8 cellular contexts compared by ENCODE assay signal in the genomic region with DNA sequence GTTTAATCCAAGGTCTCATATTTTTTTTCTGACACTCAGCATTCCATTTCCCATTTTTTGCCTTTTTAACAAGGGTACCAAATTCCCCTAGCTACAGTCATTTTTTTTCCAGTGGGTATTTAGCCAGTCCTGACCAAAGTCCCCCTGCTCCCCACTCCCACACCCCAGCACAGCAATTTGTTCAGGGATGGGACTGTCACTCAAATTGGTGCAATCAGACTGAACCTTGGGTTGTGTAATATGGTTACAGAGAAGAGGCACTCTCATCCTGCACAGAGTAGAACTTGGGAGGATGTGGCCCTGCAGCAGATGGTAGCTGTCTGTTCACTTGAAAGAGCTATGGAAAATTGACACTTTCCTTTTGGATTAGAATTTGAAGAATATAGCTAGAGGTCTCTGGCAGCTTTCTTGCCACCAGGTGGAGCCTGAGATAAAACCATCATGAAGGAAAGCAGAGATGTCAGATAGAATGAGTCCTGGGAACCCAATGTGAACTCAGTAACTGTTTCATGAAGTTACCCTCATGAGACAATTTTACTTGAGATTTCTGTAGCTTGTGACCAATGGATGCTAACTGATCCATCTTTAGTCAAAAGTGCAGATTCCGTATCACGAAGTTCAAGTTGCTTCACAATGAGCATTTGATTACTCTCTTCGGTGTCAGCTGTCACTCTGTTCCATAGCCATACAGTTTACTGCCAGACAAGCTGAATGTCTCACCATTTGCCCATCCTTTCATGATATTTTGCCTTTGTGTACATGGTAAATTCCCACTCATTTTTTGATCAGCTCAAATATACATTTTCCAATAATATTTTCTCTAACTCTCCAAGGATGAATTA.
DNase-seq lines count a peak whose midpoint lies in the region; ATAC-seq and TF ChIP-seq lines count a peak whose summit lies in the region.

No MANE protein-coding gene starts in this region.

- intact Hi-C loops in CD4-positive, alpha-beta T cell (cut with DNase I, micrococcal nuclease), result no loop called here

- CTCF ChIA-PET in AG04450 (lab: Charles Lee) (interaction anchor here (0.8 to 3.9 kb wide), 22 partner anchors 8 to 905 kb away, joined by 3 to 31 read pairs (median 4); no protein-coding TSS in a partner anchor), WTC11 (lab: Charles Lee) (interaction anchor here (0.6 to 2.3 kb wide), 42 partner anchors 8 to 876 kb away, joined by 3 to 30 read pairs (median 4); no protein-coding TSS in a partner anchor)
- CTCF ChIA-PET in CD4-positive, alpha-beta T cell (lab: Charles Lee), result no interaction called here

- H3K4me3 ChIP-seq in AG04450 (ENCODE audit: low read depth, low read length), result no peak overlapping the region

- H3K27me3 Mint-ChIP-seq in WTC11 (ENCODE audit: low read depth), result no peaks in the 10 kb centered on the region
- no peaks in the 10 kb centered on the region for H3K27me3 Mint-ChIP-seq in CD4-positive, alpha-beta T cell

- TF ChIP-seq CTCF in AG04450 (IDR thresholded peaks at IDR 0.05; ENCODE audit: low read depth, low read length), result peak; percentile 79
- TF ChIP-seq CTCF in WTC11 (IDR thresholded peaks at IDR 0.05), result peak; percentile 31; the same call in 1 of the 2 replicates
- TF ChIP-seq CTCF in CD4-positive, alpha-beta T cell (IDR thresholded peaks at IDR 0.05), result no peak

- no peaks in the 10 kb centered on the region for H3K36me3 Mint-ChIP-seq in WTC11
- H3K36me3 Mint-ChIP-seq in CD4-positive, alpha-beta T cell (ENCODE audit: low read depth), result no peaks in the 10 kb centered on the region

- POLR2A ChIA-PET in AG04450 (lab: Yijun Ruan, JAX), result no interaction called here
- POLR2A ChIA-PET in WTC11 (lab: Charles Lee), result interaction anchor here (0.6 kb wide), 1 partner anchor 1972 kb away, joined by 4 read pairs; no protein-coding TSS in a partner anchor
- POLR2A ChIA-PET in CD4-positive, alpha-beta T cell (lab: Charles Lee), result no interaction called here

- no peak overlapping the region for H3K27ac Mint-ChIP-seq in WTC11
- H3K27ac Mint-ChIP-seq in CD4-positive, alpha-beta T cell, result no peak overlapping the region

- no peak overlapping the region for H3K4me3 Mint-ChIP-seq in WTC11
- no peak overlapping the region for H3K4me3 Mint-ChIP-seq in CD4-positive, alpha-beta T cell

- H3K4me1 Mint-ChIP-seq in WTC11, result peaks cover 5% of the 10 kb centered on the region
- no peaks in the 10 kb centered on the region for H3K4me1 Mint-ChIP-seq in CD4-positive, alpha-beta T cell (ENCODE audit: low read depth)

- no peak overlapping the region for H3K27ac ChIP-seq in AG04450 (ENCODE audit: low read depth, low read length)
- no peak overlapping the region for H3K27ac ChIP-seq in CD4-positive, alpha-beta T cell (ENCODE audit: low read depth, low read length)

- no peaks in the 10 kb centered on the region for H3K9me3 Mint-ChIP-seq in WTC11
- peaks cover 2% of the 10 kb centered on the region for H3K9me3 Mint-ChIP-seq in CD4-positive, alpha-beta T cell

- peak; percentile 78 for ATAC-seq in GM18867 (IDR thresholded peaks at IDR 0.05; ENCODE audit: unreplicated experiment)
- peak; percentile 76 for ATAC-seq in WTC11
- ATAC-seq in CD4-positive, alpha-beta T cell (ENCODE audit: poor library complexity), result no peak
- ATAC-seq in GM21723 (IDR thresholded peaks at IDR 0.05; ENCODE audit: unreplicated experiment), result no peak

- H3K27me3 ChIP-seq in AG04450 (ENCODE audit: control insufficient read depth, insufficient read depth, low read length), result no peaks in the 10 kb centered on the region
- no peaks in the 10 kb centered on the region for H3K27me3 ChIP-seq in CD4-positive, alpha-beta T cell (ENCODE audit: control insufficient read depth, insufficient read depth, low read length)

- no peaks in the 10 kb centered on the region for H3K9me3 ChIP-seq in AG04450 (ENCODE audit: control insufficient read depth, insufficient read depth, low read length)
- no peaks in the 10 kb centered on the region for H3K9me3 ChIP-seq in CD4-positive, alpha-beta T cell (ENCODE audit: control insufficient read depth, low read length)

- DNase-seq in AG04450 (ENCODE audit: low read depth, low spot score) (no peak), NCI-H1092 treated with DMSO at 0.1 percent for 48 hours (lab: John Stamatoyannopoulos, UW) (peak; percentile 20), WTC11 (ENCODE audit: low spot score) (peak; percentile 44), kidney tubule cell (ENCODE audit: low spot score) (peak; percentile 54), GDM1 (lab: John Stamatoyannopoulos, UW) (no peak)
- DNase-seq in CD4-positive, alpha-beta T cell, result no peak

TF ChIP-seq in WTC11, 78 proteins besides CTCF, POLR2A, EP300 and RAD21 (continues in another document):
- TF ChIP-seq NR2C2 (CRISPR knock-in tag; IDR thresholded peaks at IDR 0.05) (no peak), E2F1 (CRISPR knock-in tag; IDR thresholded peaks at IDR 0.05) (no peak), CREM (CRISPR knock-in tag; IDR thresholded peaks at IDR 0.05) (no peak), ZNF416 (CRISPR knock-in tag; IDR thresholded peaks at IDR 0.05) (no peak), NFATC4 (CRISPR knock-in tag; IDR thresholded peaks at IDR 0.05) (no peak), ATF2 (CRISPR knock-in tag; IDR thresholded peaks at IDR 0.05; ENCODE audit: borderline replicate concordance, low read depth) (no peak), ETV6 (CRISPR knock-in tag; IDR thresholded peaks at IDR 0.05) (no peak), SMAD4 (CRISPR knock-in tag; IDR thresholded peaks at IDR 0.05) (no peak), FOXK1 (CRISPR knock-in tag; IDR thresholded peaks at IDR 0.05) (no peak), TCF7 (CRISPR knock-in tag; IDR thresholded peaks at IDR 0.05; ENCODE audit: low read depth) (no peak)
- TF ChIP-seq, protein P1, sequence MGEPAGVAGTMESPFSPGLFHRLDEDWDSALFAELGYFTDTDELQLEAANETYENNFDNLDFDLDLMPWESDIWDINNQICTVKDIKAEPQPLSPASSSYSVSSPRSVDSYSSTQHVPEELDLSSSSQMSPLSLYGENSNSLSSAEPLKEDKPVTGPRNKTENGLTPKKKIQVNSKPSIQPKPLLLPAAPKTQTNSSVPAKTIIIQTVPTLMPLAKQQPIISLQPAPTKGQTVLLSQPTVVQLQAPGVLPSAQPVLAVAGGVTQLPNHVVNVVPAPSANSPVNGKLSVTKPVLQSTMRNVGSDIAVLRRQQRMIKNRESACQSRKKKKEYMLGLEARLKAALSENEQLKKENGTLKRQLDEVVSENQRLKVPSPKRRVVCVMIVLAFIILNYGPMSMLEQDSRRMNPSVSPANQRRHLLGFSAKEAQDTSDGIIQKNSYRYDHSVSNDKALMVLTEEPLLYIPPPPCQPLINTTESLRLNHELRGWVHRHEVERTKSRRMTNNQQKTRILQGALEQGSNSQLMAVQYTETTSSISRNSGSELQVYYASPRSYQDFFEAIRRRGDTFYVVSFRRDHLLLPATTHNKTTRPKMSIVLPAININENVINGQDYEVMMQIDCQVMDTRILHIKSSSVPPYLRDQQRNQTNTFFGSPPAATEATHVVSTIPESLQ (CRISPR knock-in tag; IDR thresholded peaks at IDR 0.05), result no peak
- TF ChIP-seq, protein P2, sequence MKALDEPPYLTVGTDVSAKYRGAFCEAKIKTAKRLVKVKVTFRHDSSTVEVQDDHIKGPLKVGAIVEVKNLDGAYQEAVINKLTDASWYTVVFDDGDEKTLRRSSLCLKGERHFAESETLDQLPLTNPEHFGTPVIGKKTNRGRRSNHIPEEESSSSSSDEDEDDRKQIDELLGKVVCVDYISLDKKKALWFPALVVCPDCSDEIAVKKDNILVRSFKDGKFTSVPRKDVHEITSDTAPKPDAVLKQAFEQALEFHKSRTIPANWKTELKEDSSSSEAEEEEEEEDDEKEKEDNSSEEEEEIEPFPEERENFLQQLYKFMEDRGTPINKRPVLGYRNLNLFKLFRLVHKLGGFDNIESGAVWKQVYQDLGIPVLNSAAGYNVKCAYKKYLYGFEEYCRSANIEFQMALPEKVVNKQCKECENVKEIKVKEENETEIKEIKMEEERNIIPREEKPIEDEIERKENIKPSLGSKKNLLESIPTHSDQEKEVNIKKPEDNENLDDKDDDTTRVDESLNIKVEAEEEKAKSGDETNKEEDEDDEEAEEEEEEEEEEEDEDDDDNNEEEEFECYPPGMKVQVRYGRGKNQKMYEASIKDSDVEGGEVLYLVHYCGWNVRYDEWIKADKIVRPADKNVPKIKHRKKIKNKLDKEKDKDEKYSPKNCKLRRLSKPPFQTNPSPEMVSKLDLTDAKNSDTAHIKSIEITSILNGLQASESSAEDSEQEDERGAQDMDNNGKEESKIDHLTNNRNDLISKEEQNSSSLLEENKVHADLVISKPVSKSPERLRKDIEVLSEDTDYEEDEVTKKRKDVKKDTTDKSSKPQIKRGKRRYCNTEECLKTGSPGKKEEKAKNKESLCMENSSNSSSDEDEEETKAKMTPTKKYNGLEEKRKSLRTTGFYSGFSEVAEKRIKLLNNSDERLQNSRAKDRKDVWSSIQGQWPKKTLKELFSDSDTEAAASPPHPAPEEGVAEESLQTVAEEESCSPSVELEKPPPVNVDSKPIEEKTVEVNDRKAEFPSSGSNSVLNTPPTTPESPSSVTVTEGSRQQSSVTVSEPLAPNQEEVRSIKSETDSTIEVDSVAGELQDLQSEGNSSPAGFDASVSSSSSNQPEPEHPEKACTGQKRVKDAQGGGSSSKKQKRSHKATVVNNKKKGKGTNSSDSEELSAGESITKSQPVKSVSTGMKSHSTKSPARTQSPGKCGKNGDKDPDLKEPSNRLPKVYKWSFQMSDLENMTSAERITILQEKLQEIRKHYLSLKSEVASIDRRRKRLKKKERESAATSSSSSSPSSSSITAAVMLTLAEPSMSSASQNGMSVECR (CRISPR knock-in tag; IDR thresholded peaks at IDR 0.05; ENCODE audit: borderline replicate concordance), result no peak

Comparison
In these comparisons a context has a peak if more than half of its experiments do, and no peak if none do; other contexts are left out.
1. DNase-seq: peak in NCI-H1092 treated with DMSO at 0.1 percent for 48 hours (single experiment), WTC11 (single experiment) and kidney tubule cell (single experiment); none in AG04450 (single experiment), CD4-positive, alpha-beta T cell (0 of 10) and GDM1 (single experiment).
2. ATAC-seq: peak in GM18867 (single experiment) and WTC11 (single experiment); none in CD4-positive, alpha-beta T cell (single experiment) and GM21723 (single experiment).